9 cellular contexts compared by ENCODE assay signal in the genomic region with DNA sequence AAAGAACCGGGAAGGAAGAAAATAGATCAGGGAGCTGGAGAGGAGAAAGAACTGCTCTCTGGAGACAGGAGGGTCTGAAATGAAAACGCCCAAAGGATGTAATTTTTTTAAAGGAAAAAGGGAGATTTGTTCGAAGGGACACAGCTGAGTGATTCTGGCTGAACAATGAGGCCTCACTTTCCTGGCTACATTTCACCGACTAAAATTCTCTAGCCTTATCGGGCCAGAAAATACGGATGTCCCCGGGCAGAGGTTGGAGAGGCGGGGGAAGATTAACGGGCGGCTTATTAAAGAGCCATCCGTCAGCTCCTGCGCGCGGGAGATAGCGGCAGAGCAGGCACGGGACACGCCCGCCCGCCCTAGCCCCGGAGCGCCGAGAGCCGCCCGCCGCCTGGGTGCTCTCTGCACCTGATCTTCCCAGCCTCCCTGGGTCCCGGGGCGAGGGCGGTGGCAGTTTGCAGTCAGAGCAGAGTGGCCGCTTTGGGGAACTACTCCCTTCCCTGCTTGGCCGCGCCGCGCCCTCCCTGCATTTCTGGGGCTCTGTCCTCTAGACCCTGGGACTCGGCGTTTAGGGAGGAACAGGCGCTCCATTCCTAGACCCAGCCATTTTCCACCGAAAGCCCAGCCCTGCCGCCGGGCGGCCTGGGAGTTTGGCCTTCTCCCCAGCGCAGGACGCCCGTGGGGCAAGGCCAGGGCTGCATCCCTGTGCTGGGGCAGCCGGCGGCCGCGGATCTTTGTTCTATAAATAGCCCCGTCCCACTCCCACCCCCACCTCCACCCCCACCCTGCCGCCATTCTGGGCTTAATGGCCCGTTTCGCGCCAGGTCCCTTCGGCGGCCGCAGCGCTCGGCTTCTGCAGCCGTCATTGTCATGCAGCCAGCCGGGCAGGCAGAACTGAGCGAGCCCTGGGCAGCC. TPM values are rescaled to one million over a fixed set of nuclear protein-coding genes. Genes with fewer than 3 reads are reported as not detected.
DNase-seq lines count a peak whose midpoint lies in the region; ATAC-seq and TF ChIP-seq lines count a peak whose summit lies in the region.
"Had no signal": no experiment of that assay in that cellular context is flagged by ENCODE, and none has a peak within 500 bp of the region (broad histone marks: within the 10 kb centered on the region; RNA-seq: fewer than 3 reads in every experiment).

No MANE protein-coding gene starts in this region.

- H3K36me3 Mint-ChIP-seq in activated naive CD8-positive, alpha-beta T cell treated with anti-CD3 and anti-CD28 coated beads for 36 hours, result no peaks in the 10 kb centered on the region

- ATAC-seq in HG03354 (IDR thresholded peaks at IDR 0.05; ENCODE audit: poor library complexity, severe bottlenecking, unreplicated experiment) (no peak), GM21360 (IDR thresholded peaks at IDR 0.05; ENCODE audit: unreplicated experiment) (no peak), GM18511 (IDR thresholded peaks at IDR 0.05; ENCODE audit: unreplicated experiment) (no peak)

- intact Hi-C loops in spleen (cut with DNase I; ENCODE audit: low total_unique reads), result no loop called here

- H3K27ac ChIP-seq in HUES64 (ENCODE audit: low read depth, low read length) (peak overlapping the region; percentile 41; the same call in 1 of the 2 replicates), iPS-20b (ENCODE audit: low read length) (no peak overlapping the region), spleen (no peak overlapping the region)
- H3K27ac ChIP-seq: skin epidermis had no signal

- H3K27me3 ChIP-seq in HUES64 (ENCODE audit: insufficient read depth, low read length) (peaks cover 92% of the 10 kb centered on the region), iPS-20b (ENCODE audit: insufficient read depth, low read length) (peaks cover 99% of the 10 kb centered on the region), spleen (replicated peaks in 1 of 7) (peaks cover 24 to 100% (median 77%) of the 10 kb centered on the region in 7 donors)

- H3K27me3 Mint-ChIP-seq in activated naive CD8-positive, alpha-beta T cell treated with anti-CD3 and anti-CD28 coated beads for 36 hours, result peaks cover 98% of the 10 kb centered on the region

- H3K9me3 Mint-ChIP-seq in activated naive CD8-positive, alpha-beta T cell treated with anti-CD3 and anti-CD28 coated beads for 36 hours, result peaks cover 1% of the 10 kb centered on the region

- H3K27ac Mint-ChIP-seq in activated naive CD8-positive, alpha-beta T cell treated with anti-CD3 and anti-CD28 coated beads for 36 hours, result no peak overlapping the region

- no peak for TF ChIP-seq POLR2A in spleen (IDR thresholded peaks at IDR 0.05)

- H3K4me1 Mint-ChIP-seq in activated naive CD8-positive, alpha-beta T cell treated with anti-CD3 and anti-CD28 coated beads for 36 hours, result peaks cover 30% of the 10 kb centered on the region

- H3K4me1 ChIP-seq in HUES64 (ENCODE audit: insufficient read depth, low read length) (peaks cover 37% of the 10 kb centered on the region), iPS-20b (ENCODE audit: insufficient read depth, low read length) (no peaks in the 10 kb centered on the region; the same call in 1 of the 2 replicates), spleen (peaks cover 35 to 59% (median 53%) of the 10 kb centered on the region in 6 donors)

- H3K36me3 ChIP-seq in HUES64 (ENCODE audit: insufficient read depth, low read length) (peaks cover 3% of the 10 kb centered on the region; the same call in 1 of the 2 replicates), iPS-20b (ENCODE audit: insufficient read depth, low read depth, low read length) (no peaks in the 10 kb centered on the region), spleen (no peaks in the 10 kb centered on the region)

- H3K9ac ChIP-seq in HUES64 (ENCODE audit: low read depth, low read length), result peak overlapping the region; percentile 57; the same call in 1 of the 2 replicates
- H3K9ac ChIP-seq in iPS-20b (ENCODE audit: low read depth, low read length), result no peak overlapping the region; the same call in 1 of the 2 replicates

- peak; percentile 30 for DNase-seq in activated naive CD8-positive, alpha-beta T cell treated with anti-CD3 and anti-CD28 coated beads for 36 hours
- DNase-seq in spleen, result peak; percentile 76
- DNase-seq: NCI-H524 had no signal

- no peaks in the 10 kb centered on the region for H3K9me3 ChIP-seq in HUES64 (ENCODE audit: insufficient read depth, low read depth, low read length)
- H3K9me3 ChIP-seq in iPS-20b (ENCODE audit: insufficient read depth, low read depth, low read length), result no peaks in the 10 kb centered on the region
- no peaks in the 10 kb centered on the region for H3K9me3 ChIP-seq in spleen

- H3K4me3 ChIP-seq in HUES64 (ENCODE audit: low read length) (peak overlapping the region; percentile 56), iPS-20b (ENCODE audit: low read length) (peak overlapping the region; percentile 62), spleen (peak overlapping the region in 7 of 8 donors; percentile 9 to 67 (median 26))

- WGBS in HUES64, result 12% methylated on average over 60 of the region's 60 CpGs
- 3 to 9% (median 4%) methylated on average over 41 to 60 of the region's 60 CpGs for WGBS in spleen, 5 donors

- H3K4me3 Mint-ChIP-seq in activated naive CD8-positive, alpha-beta T cell treated with anti-CD3 and anti-CD28 coated beads for 36 hours, result peak overlapping the region; percentile 54

- TF ChIP-seq CTCF in spleen (IDR thresholded peaks at IDR 0.05 in 8 of 11, conservative IDR thresholded peaks at IDR 0.05 in 3 of 11), result no peak

RNA-seq across cellular contexts. Expression of a gene that starts 6.5 kb away (rescaled TPM):
- polyA plus RNA-seq in HUES64 (2013, experiment 1 of 2), result 16.4 TPM
- 18.3 TPM for polyA plus RNA-seq in HUES64 (2013, experiment 2 of 2)
- total RNA-seq in activated naive CD8-positive, alpha-beta T cell treated with anti-CD3 and anti-CD28 coated beads for 36 hours, result 1 to 10 TPM in 1 of 2 experiments, under 1 TPM in 1; 0.74 to 1.0 TPM
- 1 to 10 TPM in 1 of 7 donors, under 1 TPM in 3, not detected in 3; 0.11 to 1.4 (median 0.45) TPM for total RNA-seq in spleen
- polyA plus RNA-seq in spleen, result under 1 TPM; 0.08 to 0.16 (median 0.13) TPM

RNA-seq across cellular contexts. Expression of a gene that starts 53.0 kb away (rescaled TPM):
- 3.5 TPM for polyA plus RNA-seq in HUES64 (2013, experiment 1 of 2)
- polyA plus RNA-seq in HUES64 (2013, experiment 2 of 2), result 3.7 TPM
- under 1 TPM in 1 of 2 experiments, not detected in 1; 0.40 TPM for total RNA-seq in activated naive CD8-positive, alpha-beta T cell treated with anti-CD3 and anti-CD28 coated beads for 36 hours
- not detected for total RNA-seq in spleen
- polyA plus RNA-seq in spleen, result under 1 TPM in 1 of 3 donors, not detected in 2; 0.14 TPM
